In the genomic region with DNA sequence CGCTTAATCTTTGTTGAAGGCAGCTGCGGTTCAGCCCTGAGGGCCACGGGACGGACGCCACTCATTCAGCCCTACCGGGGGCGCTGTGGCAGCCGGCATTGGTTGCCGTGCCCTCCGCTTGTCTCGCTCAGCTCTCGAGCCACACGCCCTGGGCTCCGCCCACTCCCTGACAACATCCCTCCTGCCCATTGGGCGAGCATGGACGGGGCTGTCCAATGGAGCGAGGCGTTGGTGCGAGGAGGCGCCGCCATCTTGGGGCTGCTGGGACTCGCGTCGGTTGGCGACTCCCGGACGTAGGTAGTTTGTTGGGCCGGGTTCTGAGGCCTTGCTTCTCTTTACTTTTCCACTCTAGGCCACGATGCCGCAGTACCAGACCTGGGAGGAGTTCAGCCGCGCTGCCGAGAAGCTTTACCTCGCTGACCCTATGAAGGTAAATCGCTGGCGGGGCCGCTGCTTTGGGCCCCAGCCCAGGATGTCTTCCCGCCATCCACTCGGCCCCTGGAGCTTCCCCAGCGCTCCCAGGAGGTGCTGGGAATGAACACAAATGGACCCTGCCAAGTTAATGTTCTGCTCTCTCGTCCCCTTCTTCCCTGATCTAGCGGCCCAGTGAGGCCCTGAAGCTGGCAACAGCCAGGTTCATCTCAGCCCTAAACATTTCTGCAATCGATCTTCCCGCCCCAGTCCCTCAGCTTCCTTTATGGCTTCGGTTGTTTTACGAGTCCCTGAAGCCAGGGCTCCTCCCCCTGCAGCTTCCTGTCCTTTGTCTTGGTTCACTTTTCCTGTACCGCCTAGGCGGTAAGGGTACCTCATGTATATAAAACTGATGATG, we compare ENCODE assay signal across 1 cellular context.
TF ChIP-seq lines count a peak whose summit lies in the region.

A gene with protein sequence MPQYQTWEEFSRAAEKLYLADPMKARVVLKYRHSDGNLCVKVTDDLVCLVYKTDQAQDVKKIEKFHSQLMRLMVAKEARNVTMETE (plus strand): TSS at position 244 of the 829 bp plus-strand sequence. CDS start 115 bp downstream, at position 359.

TF ChIP-seq in WTC11, 78 proteins besides CTCF, POLR2A, EP300 and RAD21 (continued from another document and continues in another):
- TF ChIP-seq PREB (CRISPR knock-in tag; IDR thresholded peaks at IDR 0.05; ENCODE audit: borderline replicate concordance) (no peak), ESRRA (CRISPR knock-in tag; IDR thresholded peaks at IDR 0.05; ENCODE audit: borderline replicate concordance) (no peak), CREM (CRISPR knock-in tag; IDR thresholded peaks at IDR 0.05) (peak; percentile 72), JAZF1 (CRISPR knock-in tag; IDR thresholded peaks at IDR 0.05) (no peak), ZNF425 (CRISPR knock-in tag; conservative IDR thresholded peaks at IDR 0.05) (no peak), FOXK1 (CRISPR knock-in tag; IDR thresholded peaks at IDR 0.05) (peak; percentile 88), GABPB1 (CRISPR knock-in tag; IDR thresholded peaks at IDR 0.05) (no peak; the same call in 1 of the 2 replicates), ZNF512 (CRISPR knock-in tag; IDR thresholded peaks at IDR 0.05; ENCODE audit: borderline replicate concordance) (no peak), ATF1 (CRISPR knock-in tag; IDR thresholded peaks at IDR 0.05) (no peak), NR1H2 (CRISPR knock-in tag; IDR thresholded peaks at IDR 0.05) (no peak), MLX (CRISPR knock-in tag; IDR thresholded peaks at IDR 0.05) (no peak), ZNF219 (CRISPR knock-in tag; IDR thresholded peaks at IDR 0.05; ENCODE audit: borderline replicate concordance) (no peak), ETV6 (CRISPR knock-in tag; IDR thresholded peaks at IDR 0.05) (peak; percentile 81), ATF6 (CRISPR knock-in tag; IDR thresholded peaks at IDR 0.05) (no peak), SOX15 (CRISPR knock-in tag; IDR thresholded peaks at IDR 0.05) (no peak), USF2 (CRISPR knock-in tag; IDR thresholded peaks at IDR 0.05) (no peak), SMAD4 (CRISPR knock-in tag; IDR thresholded peaks at IDR 0.05) (no peak), ZNF263 (CRISPR knock-in tag; IDR thresholded peaks at IDR 0.05; ENCODE audit: low read depth) (no peak), ELF4 (CRISPR knock-in tag; IDR thresholded peaks at IDR 0.05; ENCODE audit: low read depth) (no peak), JUN (CRISPR knock-in tag; IDR thresholded peaks at IDR 0.05) (peak; percentile 59; the same call in 1 of the 2 replicates), ZNF138 (CRISPR knock-in tag; conservative IDR thresholded peaks at IDR 0.05) (no peak), TP53 (CRISPR knock-in tag; IDR thresholded peaks at IDR 0.05) (no peak), OVOL2 (CRISPR knock-in tag; IDR thresholded peaks at IDR 0.05; ENCODE audit: borderline replicate concordance) (no peak)
- TF ChIP-seq, protein P1, sequence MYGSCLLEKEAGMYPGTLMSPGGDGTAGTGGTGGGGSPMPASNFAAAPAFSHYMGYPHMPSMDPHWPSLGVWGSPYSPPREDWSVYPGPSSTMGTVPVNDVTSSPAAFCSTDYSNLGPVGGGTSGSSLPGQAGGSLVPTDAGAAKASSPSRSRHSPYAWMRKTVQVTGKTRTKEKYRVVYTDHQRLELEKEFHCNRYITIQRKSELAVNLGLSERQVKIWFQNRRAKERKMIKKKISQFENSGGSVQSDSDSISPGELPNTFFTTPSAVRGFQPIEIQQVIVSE (CRISPR knock-in tag; IDR thresholded peaks at IDR 0.05; ENCODE audit: borderline replicate concordance) = no peak
- TF ChIP-seq, protein P2, sequence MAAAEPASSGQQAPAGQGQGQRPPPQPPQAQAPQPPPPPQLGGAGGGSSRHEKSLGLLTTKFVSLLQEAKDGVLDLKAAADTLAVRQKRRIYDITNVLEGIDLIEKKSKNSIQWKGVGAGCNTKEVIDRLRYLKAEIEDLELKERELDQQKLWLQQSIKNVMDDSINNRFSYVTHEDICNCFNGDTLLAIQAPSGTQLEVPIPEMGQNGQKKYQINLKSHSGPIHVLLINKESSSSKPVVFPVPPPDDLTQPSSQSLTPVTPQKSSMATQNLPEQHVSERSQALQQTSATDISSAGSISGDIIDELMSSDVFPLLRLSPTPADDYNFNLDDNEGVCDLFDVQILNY (CRISPR knock-in tag; IDR thresholded peaks at IDR 0.05) = peak; percentile 60; the same call in 1 of the 2 replicates
- TF ChIP-seq, protein P3, sequence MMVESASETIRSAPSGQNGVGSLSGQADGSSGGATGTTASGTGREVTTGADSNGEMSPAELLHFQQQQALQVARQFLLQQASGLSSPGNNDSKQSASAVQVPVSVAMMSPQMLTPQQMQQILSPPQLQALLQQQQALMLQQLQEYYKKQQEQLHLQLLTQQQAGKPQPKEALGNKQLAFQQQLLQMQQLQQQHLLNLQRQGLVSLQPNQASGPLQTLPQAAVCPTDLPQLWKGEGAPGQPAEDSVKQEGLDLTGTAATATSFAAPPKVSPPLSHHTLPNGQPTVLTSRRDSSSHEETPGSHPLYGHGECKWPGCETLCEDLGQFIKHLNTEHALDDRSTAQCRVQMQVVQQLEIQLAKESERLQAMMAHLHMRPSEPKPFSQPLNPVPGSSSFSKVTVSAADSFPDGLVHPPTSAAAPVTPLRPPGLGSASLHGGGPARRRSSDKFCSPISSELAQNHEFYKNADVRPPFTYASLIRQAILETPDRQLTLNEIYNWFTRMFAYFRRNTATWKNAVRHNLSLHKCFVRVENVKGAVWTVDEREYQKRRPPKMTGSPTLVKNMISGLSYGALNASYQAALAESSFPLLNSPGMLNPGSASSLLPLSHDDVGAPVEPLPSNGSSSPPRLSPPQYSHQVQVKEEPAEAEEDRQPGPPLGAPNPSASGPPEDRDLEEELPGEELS (CRISPR knock-in tag; IDR thresholded peaks at IDR 0.05) = no peak
- TF ChIP-seq, protein P4, sequence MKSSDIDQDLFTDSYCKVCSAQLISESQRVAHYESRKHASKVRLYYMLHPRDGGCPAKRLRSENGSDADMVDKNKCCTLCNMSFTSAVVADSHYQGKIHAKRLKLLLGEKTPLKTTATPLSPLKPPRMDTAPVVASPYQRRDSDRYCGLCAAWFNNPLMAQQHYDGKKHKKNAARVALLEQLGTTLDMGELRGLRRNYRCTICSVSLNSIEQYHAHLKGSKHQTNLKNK (CRISPR knock-in tag; IDR thresholded peaks at IDR 0.05) = no peak
- TF ChIP-seq, protein P5, sequence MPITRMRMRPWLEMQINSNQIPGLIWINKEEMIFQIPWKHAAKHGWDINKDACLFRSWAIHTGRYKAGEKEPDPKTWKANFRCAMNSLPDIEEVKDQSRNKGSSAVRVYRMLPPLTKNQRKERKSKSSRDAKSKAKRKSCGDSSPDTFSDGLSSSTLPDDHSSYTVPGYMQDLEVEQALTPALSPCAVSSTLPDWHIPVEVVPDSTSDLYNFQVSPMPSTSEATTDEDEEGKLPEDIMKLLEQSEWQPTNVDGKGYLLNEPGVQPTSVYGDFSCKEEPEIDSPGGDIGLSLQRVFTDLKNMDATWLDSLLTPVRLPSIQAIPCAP (CRISPR knock-in tag; IDR thresholded peaks at IDR 0.05) = no peak
- TF ChIP-seq, protein P6, sequence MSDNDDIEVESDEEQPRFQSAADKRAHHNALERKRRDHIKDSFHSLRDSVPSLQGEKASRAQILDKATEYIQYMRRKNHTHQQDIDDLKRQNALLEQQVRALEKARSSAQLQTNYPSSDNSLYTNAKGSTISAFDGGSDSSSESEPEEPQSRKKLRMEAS (CRISPR knock-in tag; IDR thresholded peaks at IDR 0.05) = peak; percentile 81
- TF ChIP-seq, protein P7, sequence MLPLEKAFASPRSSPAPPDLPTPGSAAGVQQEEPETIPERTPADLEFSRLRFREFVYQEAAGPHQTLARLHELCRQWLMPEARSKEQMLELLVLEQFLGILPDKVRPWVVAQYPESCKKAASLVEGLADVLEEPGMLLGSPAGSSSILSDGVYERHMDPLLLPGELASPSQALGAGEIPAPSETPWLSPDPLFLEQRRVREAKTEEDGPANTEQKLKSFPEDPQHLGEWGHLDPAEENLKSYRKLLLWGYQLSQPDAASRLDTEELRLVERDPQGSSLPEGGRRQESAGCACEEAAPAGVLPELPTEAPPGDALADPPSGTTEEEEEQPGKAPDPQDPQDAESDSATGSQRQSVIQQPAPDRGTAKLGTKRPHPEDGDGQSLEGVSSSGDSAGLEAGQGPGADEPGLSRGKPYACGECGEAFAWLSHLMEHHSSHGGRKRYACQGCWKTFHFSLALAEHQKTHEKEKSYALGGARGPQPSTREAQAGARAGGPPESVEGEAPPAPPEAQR (CRISPR knock-in tag; IDR thresholded peaks at IDR 0.05) = no peak
- TF ChIP-seq, protein P8, sequence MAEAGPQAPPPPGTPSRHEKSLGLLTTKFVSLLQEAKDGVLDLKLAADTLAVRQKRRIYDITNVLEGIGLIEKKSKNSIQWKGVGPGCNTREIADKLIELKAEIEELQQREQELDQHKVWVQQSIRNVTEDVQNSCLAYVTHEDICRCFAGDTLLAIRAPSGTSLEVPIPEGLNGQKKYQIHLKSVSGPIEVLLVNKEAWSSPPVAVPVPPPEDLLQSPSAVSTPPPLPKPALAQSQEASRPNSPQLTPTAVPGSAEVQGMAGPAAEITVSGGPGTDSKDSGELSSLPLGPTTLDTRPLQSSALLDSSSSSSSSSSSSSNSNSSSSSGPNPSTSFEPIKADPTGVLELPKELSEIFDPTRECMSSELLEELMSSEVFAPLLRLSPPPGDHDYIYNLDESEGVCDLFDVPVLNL (CRISPR knock-in tag; IDR thresholded peaks at IDR 0.05; ENCODE audit: borderline replicate concordance, low read depth) = 0 out of 2 replicates have a peak, but pooled peaks have one; percentile 66
